ENCODE assay signal across 26 cellular contexts in the genomic region with DNA sequence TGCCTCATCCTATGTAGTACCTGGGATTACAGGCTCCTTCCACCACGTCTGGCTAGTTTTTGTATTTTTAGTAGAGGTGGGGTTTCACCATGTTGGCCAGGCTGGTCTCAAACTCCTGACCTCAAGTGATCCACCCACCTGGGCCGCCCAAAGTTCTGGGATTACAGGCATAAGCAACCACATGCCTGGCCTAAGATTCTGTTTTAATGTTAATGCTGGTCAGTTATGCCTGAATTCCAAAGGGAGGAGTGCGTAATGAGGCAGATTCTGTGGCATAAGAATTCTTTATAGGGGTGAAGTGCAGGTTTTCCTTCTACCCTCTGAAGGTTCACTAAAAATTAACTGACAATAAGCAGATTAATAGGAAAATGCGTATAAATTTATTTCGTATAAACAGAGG.
DNase-seq lines count a peak whose midpoint lies in the region; ATAC-seq and TF ChIP-seq lines count a peak whose summit lies in the region.
"Had no signal": no experiment of that assay in that cellular context is flagged by ENCODE, and none has a peak within 500 bp of the region (broad histone marks: within the 10 kb centered on the region; RNA-seq: fewer than 3 reads in every experiment).

No MANE protein-coding gene starts in this region.

- ATAC-seq in RWPE2 (ENCODE audit: low read depth): no peak
- no peak for ATAC-seq in gastroesophageal sphincter
- no peak for ATAC-seq in HG03159 (IDR thresholded peaks at IDR 0.05; ENCODE audit: unreplicated experiment)
- ATAC-seq: A549, GM12878 had no signal

- H3K27me3 ChIP-seq in HUES6 (ENCODE audit: control insufficient read depth, insufficient read depth, low read length) (no peaks in the 10 kb centered on the region), RWPE2 (ENCODE audit: insufficient read depth, poor library complexity, severe bottlenecking) (no peaks in the 10 kb centered on the region), iPS-18a (ENCODE audit: control insufficient read depth, insufficient read depth, low read length) (no peaks in the 10 kb centered on the region), gastroesophageal sphincter (no peaks in the 10 kb centered on the region)
- H3K27me3 ChIP-seq: BLaER1 treated with 17β-estradiol and CSF1 and Interleukin-3, amounts not matched to agents 10 nM and 100 nM had no signal

- TF ChIP-seq CTCF in RWPE2 (IDR thresholded peaks at IDR 0.05; ENCODE audit: poor library complexity, severe bottlenecking) (no peak), gastroesophageal sphincter (IDR thresholded peaks at IDR 0.05) (no peak), Calu3 (IDR thresholded peaks at IDR 0.05; ENCODE audit: unreplicated experiment) (no peak)

- H3K9ac ChIP-seq in HUES6 (ENCODE audit: low read length) (no peak overlapping the region), iPS-18a (ENCODE audit: low read length) (peak overlapping the region; percentile 27)
- H3K9ac ChIP-seq: BLaER1 treated with 17β-estradiol and CSF1 and Interleukin-3, amounts not matched to agents 10 nM and 100 nM; KMS-11; SK-N-SH had no signal

- no peaks in the 10 kb centered on the region for H3K36me3 Mint-ChIP-seq in Calu3 (ENCODE audit: insufficient read depth, unreplicated experiment)
- H3K36me3 Mint-ChIP-seq: CD4-positive, alpha-beta memory T cell had no signal

- CTCF ChIA-PET in Calu3 (lab: Charles Lee): no interaction called here

- H3K27ac Mint-ChIP-seq in Calu3 (ENCODE audit: unreplicated experiment): no peak overlapping the region
- H3K27ac Mint-ChIP-seq: CD4-positive, alpha-beta memory T cell had no signal

- H3K27ac ChIP-seq in HUES6 (ENCODE audit: low read depth, low read length): peak overlapping the region; percentile 76
- H3K27ac ChIP-seq in RWPE2 (ENCODE audit: poor library complexity, severe bottlenecking): peak overlapping the region; percentile 72
- peak overlapping the region; percentile 2 for H3K27ac ChIP-seq in iPS-18a (ENCODE audit: low read length)
- no peak overlapping the region for H3K27ac ChIP-seq in gastroesophageal sphincter
- H3K27ac ChIP-seq: A549; BLaER1 treated with 17β-estradiol and CSF1 and Interleukin-3, amounts not matched to agents 10 nM and 100 nM; KMS-11 had no signal

- no TSS peak for BruUV-seq in Calu3 (replicated peaks; lab: Mats Ljungman, UMichigan)

- intact Hi-C loops in cardiac septum (cut with DNase I) (no loop called here), Calu3 (cut with micrococcal nuclease; ENCODE audit: unreplicated experiment) (no loop called here)

- H3K27me3 Mint-ChIP-seq in Calu3 (ENCODE audit: unreplicated experiment): no peaks in the 10 kb centered on the region
- H3K27me3 Mint-ChIP-seq: CD4-positive, alpha-beta memory T cell had no signal

- 79 to 97% methylated on average over 3 of the region's 5 CpGs for WGBS in gastroesophageal sphincter (ENCODE audit: low coverage in 1 of 2), 2 donors

- H3K4me1 Mint-ChIP-seq in Calu3 (ENCODE audit: low read depth, unreplicated experiment): peaks cover 9% of the 10 kb centered on the region
- H3K4me1 Mint-ChIP-seq: CD4-positive, alpha-beta memory T cell had no signal

- H3K36me3 ChIP-seq in HUES6 (ENCODE audit: control insufficient read depth, insufficient read depth, low read length) (no peaks in the 10 kb centered on the region), RWPE2 (ENCODE audit: low read depth) (no peaks in the 10 kb centered on the region), iPS-18a (ENCODE audit: control insufficient read depth, low read depth, low read length) (no peaks in the 10 kb centered on the region), gastroesophageal sphincter (no peaks in the 10 kb centered on the region)
- H3K36me3 ChIP-seq: BLaER1 treated with 17β-estradiol and CSF1 and Interleukin-3, amounts not matched to agents 10 nM and 100 nM had no signal

- no peak for DNase-seq in RWPE2 (ENCODE audit: low spot score)
- DNase-seq in cardiac septum (ENCODE audit: low spot score): no peak
- DNase-seq in Calu3: no peak
- DNase-seq: AML-193; CD4-positive, alpha-beta memory T cell; COR-L47; IMR-90; NCI-H1048; NCI-H1417; NCI-H1694 treated with DMSO at 0.1 percent for 48 hours; NCI-H2081; NCI-H2171; NCI-H226; NCI-H510A; NCI-H69; OCI-M1; SK-N-SH; SW 1271 had no signal

- peaks cover 21% of the 10 kb centered on the region for H3K4me1 ChIP-seq in HUES6 (ENCODE audit: control insufficient read depth, insufficient read depth, low read length)
- peaks cover 21% of the 10 kb centered on the region for H3K4me1 ChIP-seq in RWPE2 (ENCODE audit: insufficient read depth, poor library complexity, severe bottlenecking)
- peaks cover 31% of the 10 kb centered on the region for H3K4me1 ChIP-seq in iPS-18a (ENCODE audit: control insufficient read depth, low read depth, low read length)
- H3K4me1 ChIP-seq in gastroesophageal sphincter: no peaks in the 10 kb centered on the region
- H3K4me1 ChIP-seq: A549 had no signal

- H3K4me3 ChIP-seq in HUES6 (ENCODE audit: low read depth, low read length) (no peak overlapping the region), RWPE2 (ENCODE audit: severe bottlenecking) (no peak overlapping the region), iPS-18a (ENCODE audit: low read length) (no peak overlapping the region), gastroesophageal sphincter (no peak overlapping the region)
- H3K4me3 ChIP-seq: A549; BLaER1 treated with 17β-estradiol and CSF1 and Interleukin-3, amounts not matched to agents 10 nM and 100 nM; GM12878 had no signal

- peaks cover 6% of the 10 kb centered on the region for H3K9me3 Mint-ChIP-seq in Calu3 (ENCODE audit: low read depth, unreplicated experiment)

- H3K4me3 Mint-ChIP-seq in Calu3 (ENCODE audit: low read depth, unreplicated experiment): no peak overlapping the region
- H3K4me3 Mint-ChIP-seq: CD4-positive, alpha-beta memory T cell had no signal

- H3K9me3 ChIP-seq in HUES6 (ENCODE audit: control insufficient read depth, insufficient read depth, low read depth, low read length): no peaks in the 10 kb centered on the region
- H3K9me3 ChIP-seq in RWPE2 (ENCODE audit: severe bottlenecking): no peaks in the 10 kb centered on the region
- H3K9me3 ChIP-seq in iPS-18a (ENCODE audit: control insufficient read depth, low read depth, low read length): no peaks in the 10 kb centered on the region
- H3K9me3 ChIP-seq in gastroesophageal sphincter: no peaks in the 10 kb centered on the region
- H3K9me3 ChIP-seq: SK-N-SH had no signal

- no peak for TF ChIP-seq POLR2A in gastroesophageal sphincter (IDR thresholded peaks at IDR 0.05)

- no peak for TF ChIP-seq EP300 in gastroesophageal sphincter (IDR thresholded peaks at IDR 0.05)

Comparison
In these comparisons a context has a peak if more than half of its experiments do, and no peak if none do; other contexts are left out.
1. H3K27ac ChIP-seq: peak in HUES6 (single experiment), RWPE2 (single experiment) and iPS-18a (single experiment); none in gastroesophageal sphincter (0 of 4).